1 cellular context compared by ENCODE assay signal in genomic region chr7:101085000-101085948, GRCh38.
TF ChIP-seq lines count a peak whose summit lies in the region.

TSS of gene TRIM56 (plus strand) at chr7:101085481. CDS start at chr7:101087313, 1,832 bp downstream.

TF ChIP-seq in HepG2, 621 proteins besides CTCF, POLR2A, EP300 and RAD21 (continued from another document and continues in another):
- TF ChIP-seq, protein P1, sequence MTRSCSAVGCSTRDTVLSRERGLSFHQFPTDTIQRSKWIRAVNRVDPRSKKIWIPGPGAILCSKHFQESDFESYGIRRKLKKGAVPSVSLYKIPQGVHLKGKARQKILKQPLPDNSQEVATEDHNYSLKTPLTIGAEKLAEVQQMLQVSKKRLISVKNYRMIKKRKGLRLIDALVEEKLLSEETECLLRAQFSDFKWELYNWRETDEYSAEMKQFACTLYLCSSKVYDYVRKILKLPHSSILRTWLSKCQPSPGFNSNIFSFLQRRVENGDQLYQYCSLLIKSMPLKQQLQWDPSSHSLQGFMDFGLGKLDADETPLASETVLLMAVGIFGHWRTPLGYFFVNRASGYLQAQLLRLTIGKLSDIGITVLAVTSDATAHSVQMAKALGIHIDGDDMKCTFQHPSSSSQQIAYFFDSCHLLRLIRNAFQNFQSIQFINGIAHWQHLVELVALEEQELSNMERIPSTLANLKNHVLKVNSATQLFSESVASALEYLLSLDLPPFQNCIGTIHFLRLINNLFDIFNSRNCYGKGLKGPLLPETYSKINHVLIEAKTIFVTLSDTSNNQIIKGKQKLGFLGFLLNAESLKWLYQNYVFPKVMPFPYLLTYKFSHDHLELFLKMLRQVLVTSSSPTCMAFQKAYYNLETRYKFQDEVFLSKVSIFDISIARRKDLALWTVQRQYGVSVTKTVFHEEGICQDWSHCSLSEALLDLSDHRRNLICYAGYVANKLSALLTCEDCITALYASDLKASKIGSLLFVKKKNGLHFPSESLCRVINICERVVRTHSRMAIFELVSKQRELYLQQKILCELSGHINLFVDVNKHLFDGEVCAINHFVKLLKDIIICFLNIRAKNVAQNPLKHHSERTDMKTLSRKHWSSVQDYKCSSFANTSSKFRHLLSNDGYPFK (CRISPR knock-in tag; IDR thresholded peaks at IDR 0.05; ENCODE audit: borderline replicate concordance): peak; percentile 85
- peak in 1 of 2 experiments; percentile 78; a peak in 1 of 4 replicates for TF ChIP-seq ATF4 (CRISPR knock-in tag; IDR thresholded peaks at IDR 0.05)
- TF ChIP-seq PHF20 (CRISPR knock-in tag; IDR thresholded peaks at IDR 0.05): peak; percentile 80
- TF ChIP-seq GATAD2A (CRISPR knock-in tag; IDR thresholded peaks at IDR 0.05): peak; percentile 32; the same call in 1 of the 2 replicates
- TF ChIP-seq, protein P2, sequence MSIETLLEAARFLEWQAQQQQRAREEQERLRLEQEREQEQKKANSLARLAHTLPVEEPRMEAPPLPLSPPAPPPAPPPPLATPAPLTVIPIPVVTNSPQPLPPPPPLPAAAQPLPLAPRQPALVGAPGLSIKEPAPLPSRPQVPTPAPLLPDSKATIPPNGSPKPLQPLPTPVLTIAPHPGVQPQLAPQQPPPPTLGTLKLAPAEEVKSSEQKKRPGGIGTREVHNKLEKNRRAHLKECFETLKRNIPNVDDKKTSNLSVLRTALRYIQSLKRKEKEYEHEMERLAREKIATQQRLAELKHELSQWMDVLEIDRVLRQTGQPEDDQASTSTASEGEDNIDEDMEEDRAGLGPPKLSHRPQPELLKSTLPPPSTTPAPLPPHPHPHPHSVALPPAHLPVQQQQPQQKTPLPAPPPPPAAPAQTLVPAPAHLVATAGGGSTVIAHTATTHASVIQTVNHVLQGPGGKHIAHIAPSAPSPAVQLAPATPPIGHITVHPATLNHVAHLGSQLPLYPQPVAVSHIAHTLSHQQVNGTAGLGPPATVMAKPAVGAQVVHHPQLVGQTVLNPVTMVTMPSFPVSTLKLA (IDR thresholded peaks at IDR 0.05): peak; percentile 14; the same call in 1 of the 2 replicates
- no peak for TF ChIP-seq ZNF335 (CRISPR knock-in tag; IDR thresholded peaks at IDR 0.05)
- TF ChIP-seq NAIF1 (CRISPR knock-in tag; IDR thresholded peaks at IDR 0.05; ENCODE audit: borderline replicate concordance): 0 out of 2 replicates have a peak, but pooled peaks have one; percentile 3
- TF ChIP-seq, protein P3, sequence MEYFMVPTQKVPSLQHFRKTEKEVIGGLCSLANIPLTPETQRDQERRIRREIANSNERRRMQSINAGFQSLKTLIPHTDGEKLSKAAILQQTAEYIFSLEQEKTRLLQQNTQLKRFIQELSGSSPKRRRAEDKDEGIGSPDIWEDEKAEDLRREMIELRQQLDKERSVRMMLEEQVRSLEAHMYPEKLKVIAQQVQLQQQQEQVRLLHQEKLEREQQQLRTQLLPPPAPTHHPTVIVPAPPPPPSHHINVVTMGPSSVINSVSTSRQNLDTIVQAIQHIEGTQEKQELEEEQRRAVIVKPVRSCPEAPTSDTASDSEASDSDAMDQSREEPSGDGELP (IDR thresholded peaks at IDR 0.05; ENCODE audit: borderline replicate concordance, low read depth): peak; percentile 94
- no peak for TF ChIP-seq U2AF1 (optimal IDR thresholded peaks at IDR 0.05; ENCODE audit: low read depth, low read length)
- no peak for TF ChIP-seq PCBP1 (IDR thresholded peaks at IDR 0.05; ENCODE audit: borderline replicate concordance, low read depth, low read length)
- no peak for TF ChIP-seq TSC22D2 (CRISPR knock-in tag; IDR thresholded peaks at IDR 0.05; ENCODE audit: borderline replicate concordance)
- TF ChIP-seq DNMT1 (CRISPR knock-in tag; IDR thresholded peaks at IDR 0.05): no peak
- TF ChIP-seq ZNF12 (CRISPR knock-in tag; IDR thresholded peaks at IDR 0.05): 0 out of 2 replicates have a peak, but pooled peaks have one; percentile 33
- TF ChIP-seq, protein P4, sequence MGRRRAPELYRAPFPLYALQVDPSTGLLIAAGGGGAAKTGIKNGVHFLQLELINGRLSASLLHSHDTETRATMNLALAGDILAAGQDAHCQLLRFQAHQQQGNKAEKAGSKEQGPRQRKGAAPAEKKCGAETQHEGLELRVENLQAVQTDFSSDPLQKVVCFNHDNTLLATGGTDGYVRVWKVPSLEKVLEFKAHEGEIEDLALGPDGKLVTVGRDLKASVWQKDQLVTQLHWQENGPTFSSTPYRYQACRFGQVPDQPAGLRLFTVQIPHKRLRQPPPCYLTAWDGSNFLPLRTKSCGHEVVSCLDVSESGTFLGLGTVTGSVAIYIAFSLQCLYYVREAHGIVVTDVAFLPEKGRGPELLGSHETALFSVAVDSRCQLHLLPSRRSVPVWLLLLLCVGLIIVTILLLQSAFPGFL (CRISPR knock-in tag; IDR thresholded peaks at IDR 0.05): no peak
- TF ChIP-seq ZNF777 (CRISPR knock-in tag; IDR thresholded peaks at IDR 0.05): peak; percentile 17; the same call in 1 of the 2 replicates
- no peak; the same call in 1 of the 2 replicates for TF ChIP-seq HOXA3 (CRISPR knock-in tag; IDR thresholded peaks at IDR 0.05)
- peak; percentile 75 for TF ChIP-seq ZFY (CRISPR knock-in tag; IDR thresholded peaks at IDR 0.05)
- no peak for TF ChIP-seq TOPORS (CRISPR knock-in tag; IDR thresholded peaks at IDR 0.05)
- TF ChIP-seq MEF2D (CRISPR knock-in tag; IDR thresholded peaks at IDR 0.05): peak; percentile 34; the same call in 1 of the 2 replicates
- TF ChIP-seq ZNF589 (CRISPR knock-in tag; conservative IDR thresholded peaks at IDR 0.05): no peak
- no peak for TF ChIP-seq NFATC3 (CRISPR knock-in tag; IDR thresholded peaks at IDR 0.05)
- TF ChIP-seq TGIF2 (CRISPR knock-in tag; IDR thresholded peaks at IDR 0.05): peak; percentile 52; the same call in 1 of the 2 replicates
- no peak for TF ChIP-seq ZNF747 (CRISPR knock-in tag; IDR thresholded peaks at IDR 0.05; ENCODE audit: borderline replicate concordance)
- TF ChIP-seq ZNF446 (CRISPR knock-in tag; IDR thresholded peaks at IDR 0.05): no peak
- TF ChIP-seq ZNF556 (CRISPR knock-in tag; IDR thresholded peaks at IDR 0.05; ENCODE audit: borderline replicate concordance): no peak
- TF ChIP-seq, protein P5, sequence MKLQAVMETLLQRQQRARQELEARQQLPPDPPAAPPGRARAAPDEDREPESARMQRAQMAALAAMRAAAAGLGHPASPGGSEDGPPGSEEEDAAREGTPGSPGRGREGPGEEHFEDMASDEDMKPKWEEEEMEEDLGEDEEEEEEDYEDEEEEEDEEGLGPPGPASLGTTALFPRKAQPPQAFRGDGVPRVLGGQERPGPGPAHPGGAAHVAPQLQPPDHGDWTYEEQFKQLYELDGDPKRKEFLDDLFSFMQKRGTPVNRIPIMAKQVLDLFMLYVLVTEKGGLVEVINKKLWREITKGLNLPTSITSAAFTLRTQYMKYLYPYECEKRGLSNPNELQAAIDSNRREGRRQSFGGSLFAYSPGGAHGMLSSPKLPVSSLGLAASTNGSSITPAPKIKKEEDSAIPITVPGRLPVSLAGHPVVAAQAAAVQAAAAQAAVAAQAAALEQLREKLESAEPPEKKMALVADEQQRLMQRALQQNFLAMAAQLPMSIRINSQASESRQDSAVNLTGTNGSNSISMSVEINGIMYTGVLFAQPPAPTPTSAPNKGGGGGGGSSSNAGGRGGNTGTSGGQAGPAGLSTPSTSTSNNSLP (IDR thresholded peaks at IDR 0.05; ENCODE audit: low read depth, low read length): no peak
- 0 out of 2 replicates have a peak, but pooled peaks have one; percentile 62 for TF ChIP-seq CHCHD3 (CRISPR knock-in tag; IDR thresholded peaks at IDR 0.05)
- peak; percentile 69; the same call in 1 of the 2 replicates for TF ChIP-seq TFDP1 (CRISPR knock-in tag; IDR thresholded peaks at IDR 0.05; ENCODE audit: borderline replicate concordance)
- no peak for TF ChIP-seq EZH2 (conservative IDR thresholded peaks at IDR 0.05; ENCODE audit: low read depth, low read length)
- no peak for TF ChIP-seq NCOA2 (CRISPR knock-in tag; IDR thresholded peaks at IDR 0.05)
- TF ChIP-seq, protein P6, sequence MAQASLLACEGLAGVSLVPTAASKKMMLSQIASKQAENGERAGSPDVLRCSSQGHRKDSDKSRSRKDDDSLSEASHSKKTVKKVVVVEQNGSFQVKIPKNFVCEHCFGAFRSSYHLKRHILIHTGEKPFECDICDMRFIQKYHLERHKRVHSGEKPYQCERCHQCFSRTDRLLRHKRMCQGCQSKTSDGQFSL (CRISPR knock-in tag; IDR thresholded peaks at IDR 0.05): no peak
- no peak for TF ChIP-seq TCF12 (IDR thresholded peaks at IDR 0.05)
- TF ChIP-seq TCF12 (CRISPR knock-in tag; IDR thresholded peaks at IDR 0.05): no peak
- no peak for TF ChIP-seq ZNF337 (CRISPR knock-in tag; IDR thresholded peaks at IDR 0.05; ENCODE audit: borderline replicate concordance, low read depth)
- TF ChIP-seq, protein P7, sequence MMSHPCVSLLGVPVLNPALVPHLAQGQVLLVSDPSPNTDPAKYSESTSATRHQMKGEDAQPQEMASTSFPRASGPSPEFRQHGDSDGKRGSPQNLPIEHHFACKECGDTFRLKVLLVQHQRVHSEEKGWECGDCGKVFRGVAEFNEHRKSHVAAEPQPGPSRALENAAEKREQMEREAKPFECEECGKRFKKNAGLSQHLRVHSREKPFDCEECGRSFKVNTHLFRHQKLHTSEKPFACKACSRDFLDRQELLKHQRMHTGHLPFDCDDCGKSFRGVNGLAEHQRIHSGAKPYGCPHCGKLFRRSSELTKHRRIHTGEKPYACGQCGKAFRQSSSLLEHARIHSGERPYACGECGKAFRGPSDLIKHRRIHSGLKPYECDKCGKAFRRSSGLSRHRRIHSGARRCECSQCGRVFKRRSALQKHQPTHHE (CRISPR knock-in tag; IDR thresholded peaks at IDR 0.05; ENCODE audit: borderline replicate concordance): no peak
- no peak for TF ChIP-seq AKNA (CRISPR knock-in tag; IDR thresholded peaks at IDR 0.05; ENCODE audit: borderline replicate concordance)
- peak; percentile 58; the same call in 1 of the 2 replicates for TF ChIP-seq PHF21A (CRISPR knock-in tag; IDR thresholded peaks at IDR 0.05)
- TF ChIP-seq ZZZ3 (CRISPR knock-in tag; IDR thresholded peaks at IDR 0.05; ENCODE audit: borderline replicate concordance): 0 out of 2 replicates have a peak, but pooled peaks have one; percentile 15
- TF ChIP-seq, protein P8, sequence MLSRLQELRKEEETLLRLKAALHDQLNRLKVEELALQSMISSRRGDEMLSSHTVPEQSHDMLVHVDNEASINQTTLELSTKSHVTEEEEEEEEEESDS (CRISPR knock-in tag; IDR thresholded peaks at IDR 0.05; ENCODE audit: borderline replicate concordance): no peak
- 0 out of 2 replicates have a peak, but pooled peaks have one; percentile 17 for TF ChIP-seq ZBTB20 (CRISPR knock-in tag; IDR thresholded peaks at IDR 0.05; ENCODE audit: borderline replicate concordance, low read depth)
- TF ChIP-seq E2F1 (CRISPR knock-in tag; IDR thresholded peaks at IDR 0.05): no peak
- no peak for TF ChIP-seq ZNF703 (CRISPR knock-in tag; IDR thresholded peaks at IDR 0.05; ENCODE audit: borderline replicate concordance)
- TF ChIP-seq ZNF230 (CRISPR knock-in tag; IDR thresholded peaks at IDR 0.05): no peak
